9 cellular contexts compared by ENCODE assay signal in the genomic region with DNA sequence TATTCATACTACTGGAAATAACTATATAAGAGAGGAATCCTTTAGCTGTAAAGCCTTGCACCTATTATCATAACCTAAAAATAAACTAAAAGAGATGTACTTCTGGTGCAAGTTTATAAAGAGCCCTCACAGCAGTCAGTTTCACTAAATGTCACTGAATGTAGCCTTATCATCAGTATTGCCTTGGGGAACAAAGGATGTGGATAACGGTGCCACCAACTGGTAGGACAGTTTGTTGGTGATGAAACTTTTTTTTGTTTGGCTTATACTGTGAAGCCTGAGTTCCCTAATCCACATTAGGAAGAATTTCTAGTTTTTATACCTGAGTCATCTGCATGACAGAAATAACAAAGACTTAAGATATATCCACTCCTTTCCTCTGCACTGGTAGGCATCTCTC.
DNase-seq lines count a peak whose midpoint lies in the region; ATAC-seq and TF ChIP-seq lines count a peak whose summit lies in the region.
"Had no signal": no experiment of that assay in that cellular context is flagged by ENCODE, and none has a peak within 500 bp of the region (broad histone marks: within the 10 kb centered on the region; RNA-seq: fewer than 3 reads in every experiment).

No MANE protein-coding gene starts in this region.

- H3K4me3 ChIP-seq in Panc1 (ENCODE audit: low read depth in 2 of 2, low read length in 2 of 2), result no peak overlapping the region
- no peak overlapping the region for H3K4me3 ChIP-seq in heart left ventricle
- H3K4me3 ChIP-seq in dorsolateral prefrontal cortex, result no peak overlapping the region

- H3K27ac ChIP-seq in Panc1 (ENCODE audit: low read length) (no peak overlapping the region), heart left ventricle (peak overlapping the region in 1 of 12 donors; percentile 1), dorsolateral prefrontal cortex (no peak overlapping the region)
- H3K27ac ChIP-seq: epithelial cell of prostate had no signal

- intact Hi-C loops in Panc1 (cut with micrococcal nuclease; ENCODE audit: unreplicated experiment), result no loop called here
- intact Hi-C loops in heart left ventricle (cut with DNase I), result no loop called here
- intact Hi-C loops in dorsolateral prefrontal cortex (cut with DNase I), result no loop called here

- H3K27me3 ChIP-seq in Panc1 (ENCODE audit: control insufficient read depth, insufficient read depth, low read length), result no peaks in the 10 kb centered on the region; the same call in none of the 2 replicates
- H3K27me3 ChIP-seq in heart left ventricle, result no peaks in the 10 kb centered on the region
- peaks cover 0 to 46% (median 2%) of the 10 kb centered on the region in 45 donors for H3K27me3 ChIP-seq in dorsolateral prefrontal cortex

- TF ChIP-seq CTCF in Panc1 (IDR thresholded peaks at IDR 0.05), result peak; percentile 27; the same call in 1 of the 2 replicates
- peak in 11 of 12 donors; percentile 16 to 55 (median 32) for TF ChIP-seq CTCF in heart left ventricle (IDR thresholded peaks at IDR 0.05)
- peak in 17 of 56 donors; percentile 6 to 41 (median 22) for TF ChIP-seq CTCF in dorsolateral prefrontal cortex (IDR thresholded peaks at IDR 0.05 in 54 of 56, conservative IDR thresholded peaks at IDR 0.05 in 2 of 56; ENCODE audit: low read depth in 1 of 56, partially characterized antibody in 56 of 56)

- CTCF ChIA-PET in Panc1 (lab: Charles Lee), result no interaction called here

- in situ Hi-C loops in Panc1 (cut with HindIII; ENCODE audit: low pct_unique_long_range_greater_than_20kb, low sequenced_read_pairs), result no loop called here

- no peak for ATAC-seq in Panc1
- ATAC-seq in heart left ventricle, result peak; percentile 54 to 84 (median 65)

- H3K36me3 ChIP-seq in Panc1 (ENCODE audit: control insufficient read depth, insufficient read depth, low read length) (no peaks in the 10 kb centered on the region), heart left ventricle (no peaks in the 10 kb centered on the region)

- peak; percentile 35 for DNase-seq in COLO829 (ENCODE audit: low spot score)
- peak; percentile 57 for DNase-seq in HCEC 1CT
- no peak for DNase-seq in Panc1 (ENCODE audit: low read depth, low spot score)
- no peak for DNase-seq in heart left ventricle
- no peak for DNase-seq in NCI-H146 (lab: John Stamatoyannopoulos, UW)
- no peak for DNase-seq in dorsolateral prefrontal cortex
- DNase-seq in HK-2 (ENCODE audit: unreplicated experiment), result no peak
- DNase-seq in NCI-H774 (lab: John Stamatoyannopoulos, UW), result no peak

- WGBS in heart left ventricle, 4 donors, result 5 to 9% (median 8%) methylated on average over 1 of the region's 1 CpG

- H3K4me1 ChIP-seq in Panc1 (ENCODE audit: control insufficient read depth, insufficient read depth, low read length) (no peaks in the 10 kb centered on the region), heart left ventricle (peaks cover 0 to 8% (median 0%) of the 10 kb centered on the region in 12 donors)

- no TSS peak for BruUV-seq in Panc1 (replicated peaks; lab: Mats Ljungman, UMichigan)

- no peak for TF ChIP-seq POLR2A in heart left ventricle (IDR thresholded peaks at IDR 0.05)

- H3K9me3 ChIP-seq in Panc1 (ENCODE audit: control insufficient read depth, insufficient read depth, low read depth, low read length) (no peaks in the 10 kb centered on the region), heart left ventricle (no peaks in the 10 kb centered on the region)

- POLR2A ChIA-PET in Panc1 (lab: Charles Lee), result no interaction called here

Comparison
In these comparisons a context has a peak if more than half of its experiments do, and no peak if none do; other contexts are left out.
1. DNase-seq: peak in COLO829 (single experiment) and HCEC 1CT (single experiment); none in Panc1 (single experiment), heart left ventricle (0 of 5), NCI-H146 (single experiment), dorsolateral prefrontal cortex (0 of 10), HK-2 (single experiment) and NCI-H774 (single experiment).